Comparison of ENCODE assay signal across 18 cellular contexts in the genomic region with DNA sequence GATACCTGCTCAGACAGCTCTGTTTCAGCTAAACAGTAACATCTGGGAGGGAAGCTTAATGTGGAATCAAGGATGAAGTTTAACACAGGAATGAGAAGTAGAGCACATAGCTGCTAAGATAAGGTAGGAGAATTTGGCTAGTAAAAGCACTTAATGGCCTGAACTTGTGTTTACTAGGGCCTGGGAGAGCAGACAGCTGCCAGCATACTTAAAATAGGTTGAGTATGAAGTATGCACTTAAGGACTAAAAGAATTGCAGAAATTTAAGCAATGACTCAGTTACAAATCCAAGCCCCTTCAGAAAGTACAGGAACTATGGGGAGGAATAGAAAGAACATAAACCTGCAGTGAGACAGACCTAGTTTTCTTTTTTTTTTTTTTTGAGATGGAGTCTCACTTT. TPM values are rescaled to one million over a fixed set of nuclear protein-coding genes. Genes with fewer than 3 reads are reported as not detected.
DNase-seq lines count a peak whose midpoint lies in the region; ATAC-seq and TF ChIP-seq lines count a peak whose summit lies in the region.
"Had no signal": no experiment of that assay in that cellular context is flagged by ENCODE, and none has a peak within 500 bp of the region (broad histone marks: within the 10 kb centered on the region; RNA-seq: fewer than 3 reads in every experiment).

No MANE protein-coding gene starts in this region.

- H3K4me2 ChIP-seq in mammary epithelial cell (ENCODE audit: insufficient read depth, low read depth, low read length) (no peak overlapping the region), hepatocyte (no peak overlapping the region)
- H3K4me2 ChIP-seq: A549 had no signal

- H3K27ac Mint-ChIP-seq in MCF 10A (ENCODE audit: low read depth, unreplicated experiment): peak overlapping the region; percentile 21
- H3K27ac Mint-ChIP-seq in activated CD8-positive, alpha-beta memory T cell treated with anti-CD3 and anti-CD28 coated beads, Interleukin-2, amount 10 ng/mL, durations not matched to agents 7 days and 5 days: no peak overlapping the region
- H3K27ac Mint-ChIP-seq: activated naive CD4-positive, alpha-beta T cell treated with anti-CD3 and anti-CD28 coated beads for 36 hours had no signal

- H3K79me2 ChIP-seq in mammary epithelial cell (ENCODE audit: insufficient read depth, low read length): peaks cover 25% of the 10 kb centered on the region
- no peaks in the 10 kb centered on the region for H3K79me2 ChIP-seq in hepatocyte

- H4K20me1 ChIP-seq in mammary epithelial cell (ENCODE audit: insufficient read depth, low read length) (no peaks in the 10 kb centered on the region), hepatocyte (ENCODE audit: insufficient read depth, poor library complexity, severe bottlenecking) (no peaks in the 10 kb centered on the region)

- H3K27me3 Mint-ChIP-seq in MCF 10A (ENCODE audit: insufficient read depth, unreplicated experiment): no peaks in the 10 kb centered on the region
- no peaks in the 10 kb centered on the region for H3K27me3 Mint-ChIP-seq in activated CD8-positive, alpha-beta memory T cell treated with anti-CD3 and anti-CD28 coated beads, Interleukin-2, amount 10 ng/mL, durations not matched to agents 7 days and 5 days

- CTCF ChIA-PET in MCF 10A (lab: Yijun Ruan, JAX): interaction anchor here (0.8 to 5.0 kb wide), 5 partner anchors 9 to 188 kb away, joined by 4 to 35 read pairs (median 6); no protein-coding TSS in a partner anchor
- CTCF ChIA-PET in mammary epithelial cell (lab: Charles Lee; ENCODE audit: low non-redundant PET): no interaction called here
- CTCF ChIA-PET in activated CD8-positive, alpha-beta memory T cell treated with anti-CD3 and anti-CD28 coated beads, Interleukin-2, amount 10 ng/mL, durations not matched to agents 7 days and 5 days (lab: Charles Lee): interaction anchor here (0.7 to 1.6 kb wide), 3 partner anchors 10 to 153 kb away, joined by 3 to 4 read pairs (median 3); no protein-coding TSS in a partner anchor

- no peak overlapping the region for H3K4me3 ChIP-seq in mammary epithelial cell (replicated peaks in 1 of 3; ENCODE audit: insufficient read depth in 1 of 3, low read depth in 2 of 3, low read length in 3 of 3)
- no peak overlapping the region for H3K4me3 ChIP-seq in ascending aorta
- H3K4me3 ChIP-seq in hepatocyte: no peak overlapping the region
- H3K4me3 ChIP-seq in thoracic aorta: no peak overlapping the region
- H3K4me3 ChIP-seq: A549, K562 had no signal

- POLR2A ChIA-PET in MCF 10A (lab: Yijun Ruan, JAX): interaction anchor here (1.1 to 10.6 kb wide), 3 partner anchors 9 to 50 kb away, joined by 3 to 155 read pairs (median 6); a partner anchor contains a TSS

- no peak overlapping the region for H3K4me3 Mint-ChIP-seq in MCF 10A (ENCODE audit: unreplicated experiment)
- no peak overlapping the region for H3K4me3 Mint-ChIP-seq in activated CD8-positive, alpha-beta memory T cell treated with anti-CD3 and anti-CD28 coated beads, Interleukin-2, amount 10 ng/mL, durations not matched to agents 7 days and 5 days
- H3K4me3 Mint-ChIP-seq: activated naive CD4-positive, alpha-beta T cell treated with anti-CD3 and anti-CD28 coated beads for 36 hours had no signal

- no peak overlapping the region for H3K27ac ChIP-seq in mammary epithelial cell (ENCODE audit: insufficient read depth, low read depth, low read length)
- peak overlapping the region; percentile 50 to 60 for H3K27ac ChIP-seq in ascending aorta
- peak overlapping the region; percentile 4 for H3K27ac ChIP-seq in hepatocyte
- peak overlapping the region; percentile 5 to 50 for H3K27ac ChIP-seq in thoracic aorta
- H3K27ac ChIP-seq: A549 had no signal

- no peak for DNase-seq in MCF 10A (ENCODE audit: unreplicated experiment)
- DNase-seq in mammary epithelial cell: no peak
- no peak for DNase-seq in ascending aorta (ENCODE audit: low spot score in 2 of 2)
- no peak for DNase-seq in hepatocyte (ENCODE audit: low spot score)
- no peak for DNase-seq in thoracic aorta (ENCODE audit: low spot score)
- DNase-seq in activated CD8-positive, alpha-beta memory T cell treated with anti-CD3 and anti-CD28 coated beads, Interleukin-2, amount 10 ng/mL, durations not matched to agents 7 days and 5 days: no peak
- DNase-seq in cortex of kidney (lab: John Stamatoyannopoulos, UW): no peak
- DNase-seq: activated CD8-positive, alpha-beta memory T cell treated with anti-CD3 and anti-CD28 coated beads, Interleukin-2, amount 50 U/mL, for 48 hours; activated naive CD4-positive, alpha-beta T cell treated with anti-CD3 and anti-CD28 coated beads for 36 hours; GOT3; NCI-H1417 treated with DMSO at 0.1 percent for 48 hours; NCI-H446; stimulated activated naive CD8-positive, alpha-beta T cell treated with anti-CD3 and anti-CD28 coated beads, Interleukin-15, Interleukin-2, amounts not matched to agents 100 U/mL and 50 U/mL, for 24 hours; T-helper 1 cell had no signal

- H3K27me3 ChIP-seq in mammary epithelial cell (ENCODE audit: insufficient read depth, low read length) (no peaks in the 10 kb centered on the region), ascending aorta (no peaks in the 10 kb centered on the region), hepatocyte (no peaks in the 10 kb centered on the region), thoracic aorta (replicated peaks; ENCODE audit: insufficient read depth) (no peaks in the 10 kb centered on the region)

- no peak for TF ChIP-seq CTCF in MCF 10A (IDR thresholded peaks at IDR 0.05; ENCODE audit: unreplicated experiment)
- TF ChIP-seq CTCF in mammary epithelial cell (conservative IDR thresholded peaks at IDR 0.05 in 1 of 2, IDR thresholded peaks at IDR 0.05 in 1 of 2; ENCODE audit: extremely low read depth in 1 of 2, insufficient read depth in 1 of 2, low read depth in 1 of 2, low read length in 2 of 2): no peak
- TF ChIP-seq CTCF in ascending aorta (IDR thresholded peaks at IDR 0.05): no peak
- TF ChIP-seq CTCF in hepatocyte (IDR thresholded peaks at IDR 0.05; ENCODE audit: poor library complexity): no peak
- TF ChIP-seq CTCF in thoracic aorta (IDR thresholded peaks at IDR 0.05): no peak

- H3K9me2 ChIP-seq in hepatocyte (replicated peaks; ENCODE audit: insufficient read depth): no peaks in the 10 kb centered on the region

- no TSS peak for BruUV-seq in MCF 10A (replicated peaks; lab: Mats Ljungman, UMichigan)
- no TSS peak for BruUV-seq in mammary epithelial cell (replicated peaks; lab: Mats Ljungman, UMichigan)

- H3K9me3 Mint-ChIP-seq in MCF 10A (ENCODE audit: unreplicated experiment): peaks cover 16% of the 10 kb centered on the region
- H3K9me3 Mint-ChIP-seq in activated CD8-positive, alpha-beta memory T cell treated with anti-CD3 and anti-CD28 coated beads, Interleukin-2, amount 10 ng/mL, durations not matched to agents 7 days and 5 days (ENCODE audit: low read depth): peaks cover 9% of the 10 kb centered on the region

- H2AFZ ChIP-seq in mammary epithelial cell (ENCODE audit: low read depth, low read length) (no peak overlapping the region), hepatocyte (no peak overlapping the region)

- intact Hi-C loops in MCF 10A (cut with micrococcal nuclease) (no loop called here), mammary epithelial cell (cut with micrococcal nuclease) (no loop called here), ascending aorta (cut with DNase I) (loop anchor here (5.0 kb wide), 1 partner anchor 264 kb away; no protein-coding TSS in a partner anchor)

- peaks cover 60% of the 10 kb centered on the region for H3K36me3 Mint-ChIP-seq in MCF 10A (ENCODE audit: insufficient read depth, unreplicated experiment)
- H3K36me3 Mint-ChIP-seq in activated CD8-positive, alpha-beta memory T cell treated with anti-CD3 and anti-CD28 coated beads, Interleukin-2, amount 10 ng/mL, durations not matched to agents 7 days and 5 days: peaks cover 19% of the 10 kb centered on the region

- ATAC-seq in thoracic aorta (ENCODE audit: insufficient number of reproducible peaks, low FRiP score, low read depth): no peak
- ATAC-seq in activated CD8-positive, alpha-beta memory T cell treated with anti-CD3 and anti-CD28 coated beads, Interleukin-2, amount 10 ng/mL, durations not matched to agents 7 days and 5 days: no peak
- ATAC-seq in HG03039 (IDR thresholded peaks at IDR 0.05; ENCODE audit: unreplicated experiment): no peak
- ATAC-seq: A549; K562; Panc1; stimulated activated naive CD8-positive, alpha-beta T cell treated with anti-CD3 and anti-CD28 coated beads, Interleukin-15, Interleukin-2, amounts not matched to agents 100 U/mL and 50 U/mL, for 24 hours had no signal

- no peak overlapping the region for H3K9ac ChIP-seq in mammary epithelial cell (ENCODE audit: insufficient read depth, low read length)

- H3K4me1 ChIP-seq in mammary epithelial cell (ENCODE audit: insufficient read depth, low read length) (peaks cover 17% of the 10 kb centered on the region), ascending aorta (peaks cover 0 to 23% of the 10 kb centered on the region in 2 donors), hepatocyte (ENCODE audit: insufficient read depth) (peaks cover 3% of the 10 kb centered on the region), thoracic aorta (ENCODE audit: control insufficient read depth in 1 of 2, low read depth in 2 of 2) (peaks cover 10 to 35% of the 10 kb centered on the region in 2 donors)
- H3K4me1 ChIP-seq: A549 had no signal

- dilution Hi-C loops in mammary epithelial cell (cut with HindIII; ENCODE audit: low sequenced_read_pairs): loop anchor here (5.0 kb wide), 1 partner anchor 254 kb away; no protein-coding TSS in a partner anchor

- H3K4me1 Mint-ChIP-seq in MCF 10A (ENCODE audit: insufficient read depth, unreplicated experiment): peaks cover 13% of the 10 kb centered on the region
- H3K4me1 Mint-ChIP-seq in activated CD8-positive, alpha-beta memory T cell treated with anti-CD3 and anti-CD28 coated beads, Interleukin-2, amount 10 ng/mL, durations not matched to agents 7 days and 5 days: peaks cover 12% of the 10 kb centered on the region

- in situ Hi-C loops in mammary epithelial cell (cut with MboI; ENCODE audit: low sequenced_read_pairs in 2 of 2): no loop called here

- H3K36me3 ChIP-seq in mammary epithelial cell (ENCODE audit: insufficient read depth, low read length): no peaks in the 10 kb centered on the region
- no peaks in the 10 kb centered on the region for H3K36me3 ChIP-seq in ascending aorta
- H3K36me3 ChIP-seq in hepatocyte (replicated peaks; ENCODE audit: insufficient read depth, low read depth): no peaks in the 10 kb centered on the region
- H3K36me3 ChIP-seq in thoracic aorta: no peaks in the 10 kb centered on the region

- peaks cover 4% of the 10 kb centered on the region for H3K9me3 ChIP-seq in mammary epithelial cell (replicated peaks; ENCODE audit: insufficient read depth, low read length)
- H3K9me3 ChIP-seq in ascending aorta: no peaks in the 10 kb centered on the region
- H3K9me3 ChIP-seq in hepatocyte (ENCODE audit: low read depth): no peaks in the 10 kb centered on the region
- no peaks in the 10 kb centered on the region for H3K9me3 ChIP-seq in thoracic aorta
- H3K9me3 ChIP-seq: A549 had no signal

RNA-seq across cellular contexts. Expression of a gene that starts 53.0 kb away (rescaled TPM):
- total RNA-seq in MCF 10A (2022): 69.3 and 76.6 TPM in 2 replicates
- total RNA-seq in mammary epithelial cell: 10 to 100 TPM; 38.8 to 45.7 TPM
- polyA plus RNA-seq in mammary epithelial cell: 13.7 TPM
- 98.6 TPM for polyA minus RNA-seq in mammary epithelial cell
- total RNA-seq in ascending aorta: 12.7 TPM
- 69.8 and 79.8 TPM in 2 replicates for total RNA-seq in hepatocyte
- 19.7 and 21.5 TPM in 2 replicates for polyA plus RNA-seq in hepatocyte
- total RNA-seq in thoracic aorta: 10 to 100 TPM; 47.0 to 93.0 TPM
- 10 to 100 TPM; 19.1 to 22.1 TPM for total RNA-seq in activated CD8-positive, alpha-beta memory T cell treated with anti-CD3 and anti-CD28 coated beads, Interleukin-2, amount 10 ng/mL, durations not matched to agents 7 days and 5 days
